5 cellular contexts compared by ENCODE assay signal in genomic region chr16:90121846-90122245, GRCh38. TPM values are rescaled to one million over a fixed set of nuclear protein-coding genes. Genes with fewer than 3 reads are reported as not detected.
"Had no signal": no experiment of that assay in that cellular context is flagged by ENCODE, and none has a peak within 500 bp of the region (broad histone marks: within the 10 kb centered on the region; RNA-seq: fewer than 3 reads in every experiment).

No MANE protein-coding gene starts in this region.

RNA-seq across cellular contexts. Expression of gene PRDM7, which starts 44.7 kb away (rescaled TPM):
- total RNA-seq: HepG2, HT-29, HT1080, IMR-90 had no signal
- polyA plus RNA-seq: HepG2, IgD-negative memory B cell, IMR-90 had no signal
